Comparison of ENCODE assay signal across 8 cellular contexts in genomic region chr16:31073823-31074072, GRCh38. TPM values are rescaled to one million over a fixed set of nuclear protein-coding genes. Genes with fewer than 3 reads are reported as not detected.
DNase-seq lines count a peak whose midpoint lies in the region; ATAC-seq, FAIRE-seq and TF ChIP-seq lines count a peak whose summit lies in the region.

No MANE protein-coding gene starts in this region.

- no peaks in the 10 kb centered on the region for H3K9me3 Mint-ChIP-seq in astrocyte (ENCODE audit: unreplicated experiment)

- no peak for FAIRE-seq in astrocyte (lab: Jason Lieb, UNC)

- H3K4me3 ChIP-seq in BJ (ENCODE audit: low read depth, low read length) (peak overlapping the region; percentile 81), astrocyte (ENCODE audit: insufficient read depth, low read depth, low read length) (peak overlapping the region; percentile 99), mesodermal cell (ENCODE audit: extremely low read depth, insufficient read depth, low read length, poor library complexity, severe bottlenecking) (peak overlapping the region; percentile 59)

- no peaks in the 10 kb centered on the region for H3K9me3 ChIP-seq in astrocyte (ENCODE audit: insufficient read depth, low read depth, low read length)
- H3K9me3 ChIP-seq in mesodermal cell (ENCODE audit: control insufficient read depth, low read length), result no peaks in the 10 kb centered on the region

- peak overlapping the region; percentile 95 for H3K9ac ChIP-seq in astrocyte (ENCODE audit: low read length)

- H3K79me2 ChIP-seq in astrocyte (ENCODE audit: insufficient read depth, low read length), result peaks cover 89% of the 10 kb centered on the region

- CTCF ChIA-PET in BJ (lab: Yijun Ruan, JAX), result interaction anchor here (0.5 to 1.8 kb wide), 10 partner anchors 9 to 138 kb away, joined by 3 to 11 read pairs (median 3); partner anchors contain the start of genes BCKDK, HSD3B7 and SETD1A

- peak overlapping the region; percentile 99 for H3K4me2 ChIP-seq in astrocyte (ENCODE audit: low read length)

- H2AFZ ChIP-seq in astrocyte (ENCODE audit: low read depth, low read length), result peak overlapping the region; percentile 70

- DNase-seq in BJ (ENCODE audit: low read depth) (no peak), astrocyte (ENCODE audit: low read depth) (no peak), Ammon's horn (ENCODE audit: low spot score) (no peak)
- no peak for DNase-seq in stimulated activated CD4-positive, alpha-beta T cell treated with anti-CD3 and anti-CD28 coated beads, Interleukin-2, amount 100 ng/mL, for 24 hours
- DNase-seq in activated CD4-positive, alpha-beta T cell treated with anti-CD3 and anti-CD28 coated beads for 4 hours, result no peak

- ATAC-seq in HG02852 (IDR thresholded peaks at IDR 0.05; ENCODE audit: unreplicated experiment) (peak; percentile 7), HG02571 (IDR thresholded peaks at IDR 0.05; ENCODE audit: unreplicated experiment) (no peak)

- POLR2A ChIA-PET in BJ (lab: Charles Lee), result interaction anchor here (1.1 kb wide), 1 partner anchor 75 kb away, joined by 11 read pairs; no protein-coding TSS in a partner anchor

- H3K4me1 ChIP-seq in astrocyte (ENCODE audit: insufficient read depth, low read length), result peaks cover 15% of the 10 kb centered on the region
- H3K4me1 ChIP-seq in mesodermal cell (ENCODE audit: control insufficient read depth, insufficient read depth, low read length, poor library complexity, severe bottlenecking), result no peaks in the 10 kb centered on the region

- H3K4me1 Mint-ChIP-seq in astrocyte (ENCODE audit: low read depth, unreplicated experiment), result peaks cover 8% of the 10 kb centered on the region

- peak overlapping the region; percentile 92 for H3K27ac ChIP-seq in astrocyte (ENCODE audit: low read depth, low read length)
- peak overlapping the region; percentile 93 for H3K27ac ChIP-seq in mesodermal cell (ENCODE audit: low read depth, low read length, severe bottlenecking)

- H3K27me3 ChIP-seq in BJ (ENCODE audit: control insufficient read depth, insufficient read depth, low read length), result no peaks in the 10 kb centered on the region
- no peaks in the 10 kb centered on the region for H3K27me3 ChIP-seq in astrocyte (ENCODE audit: insufficient read depth, low read length)

- H4K20me1 ChIP-seq in astrocyte (ENCODE audit: insufficient read depth, low read length), result peaks cover 35% of the 10 kb centered on the region

- peak overlapping the region; percentile 60 for H3K27ac Mint-ChIP-seq in astrocyte (ENCODE audit: unreplicated experiment)

- H3K27me3 Mint-ChIP-seq in astrocyte (ENCODE audit: low read depth, unreplicated experiment), result no peaks in the 10 kb centered on the region

- peaks cover 10% of the 10 kb centered on the region for H3K36me3 Mint-ChIP-seq in astrocyte (ENCODE audit: low read depth, unreplicated experiment)

- H3K4me3 Mint-ChIP-seq in astrocyte (ENCODE audit: unreplicated experiment), result peak overlapping the region; percentile 94

- TF ChIP-seq CTCF in BJ (IDR thresholded peaks at IDR 0.05; ENCODE audit: insufficient read depth, low read depth, low read length) (no peak), astrocyte (IDR thresholded peaks at IDR 0.05; ENCODE audit: insufficient read depth, low read depth, low read length) (no peak)

- peaks cover 15% of the 10 kb centered on the region for H3K36me3 ChIP-seq in BJ (ENCODE audit: control insufficient read depth, insufficient read depth, low read length)
- no peaks in the 10 kb centered on the region for H3K36me3 ChIP-seq in astrocyte (ENCODE audit: insufficient read depth, low read length)
- H3K36me3 ChIP-seq in mesodermal cell (ENCODE audit: control insufficient read depth, insufficient read depth, low read length), result peaks cover 30% of the 10 kb centered on the region

- 0% methylated on average over 1 to 2 of the region's 7 CpGs for whole genome bisulfite sequencing in mesodermal cell (ENCODE audit: insufficient coverage in 2 of 2), 2 experiments

RNA-seq across cellular contexts. Expression of gene ZNF668, which starts 0.3 kb away (rescaled TPM):
- polyA plus RNA-seq in BJ (2011; rRNA removed), result 10.2 and 16.3 TPM in 2 replicates
- polyA minus RNA-seq in BJ (2011; rRNA and poly(A)+ RNA removed), result 7.8 and 10.9 TPM in 2 replicates
- total RNA-seq in astrocyte, result 18.6 and 21.6 TPM in 2 replicates
- polyA plus RNA-seq in mesodermal cell (2013, experiment 1 of 2), result 8.4 TPM
- polyA plus RNA-seq in mesodermal cell (2013, experiment 2 of 2), result 5.4 TPM

RNA-seq across cellular contexts. Expression of gene ZNF646, which starts 0.5 kb away (rescaled TPM):
- 3.3 and 4.2 TPM in 2 replicates for polyA plus RNA-seq in BJ (2011; rRNA removed)
- polyA minus RNA-seq in BJ (2011; rRNA and poly(A)+ RNA removed), result 7.8 and 12.5 TPM in 2 replicates
- total RNA-seq in astrocyte, result 16.5 and 17.2 TPM in 2 replicates
- polyA plus RNA-seq in mesodermal cell (2013, experiment 1 of 2), result 12.7 TPM
- polyA plus RNA-seq in mesodermal cell (2013, experiment 2 of 2), result 10.5 TPM

RNA-seq across cellular contexts. Expression of gene PRSS53, which starts 15.0 kb away (rescaled TPM):
- 0.96 and 1.8 TPM in 2 replicates for polyA plus RNA-seq in BJ (2011; rRNA removed)
- polyA minus RNA-seq in BJ (2011; rRNA and poly(A)+ RNA removed), result 0.66 and 0.87 TPM in 2 replicates
- total RNA-seq in astrocyte, result 3.4 and 7.1 TPM in 2 replicates
- polyA plus RNA-seq in mesodermal cell (2013, experiment 1 of 2), result 2.9 TPM
- 3.4 TPM for polyA plus RNA-seq in mesodermal cell (2013, experiment 2 of 2)

RNA-seq across cellular contexts. Expression of gene VKORC1, which starts 20.8 kb away (rescaled TPM):
- 416 and 515 TPM in 2 replicates for polyA plus RNA-seq in BJ (2011; rRNA removed)
- 118 and 200 TPM in 2 replicates for polyA minus RNA-seq in BJ (2011; rRNA and poly(A)+ RNA removed)
- total RNA-seq in astrocyte, result 133 and 156 TPM in 2 replicates
- 127 TPM for polyA plus RNA-seq in mesodermal cell (2013, experiment 1 of 2)
- polyA plus RNA-seq in mesodermal cell (2013, experiment 2 of 2), result 114 TPM

RNA-seq across cellular contexts. Expression of gene BCKDK, which starts 34.4 kb away (rescaled TPM):
- 31.0 and 56.0 TPM in 2 replicates for polyA plus RNA-seq in BJ (2011; rRNA removed)
- 27.7 and 37.0 TPM in 2 replicates for polyA minus RNA-seq in BJ (2011; rRNA and poly(A)+ RNA removed)
- 44.9 and 47.7 TPM in 2 replicates for total RNA-seq in astrocyte
- polyA plus RNA-seq in mesodermal cell (2013, experiment 1 of 2), result 57.2 TPM
- polyA plus RNA-seq in mesodermal cell (2013, experiment 2 of 2), result 51.7 TPM
